8 cellular contexts compared by ENCODE assay signal in the genomic region with DNA sequence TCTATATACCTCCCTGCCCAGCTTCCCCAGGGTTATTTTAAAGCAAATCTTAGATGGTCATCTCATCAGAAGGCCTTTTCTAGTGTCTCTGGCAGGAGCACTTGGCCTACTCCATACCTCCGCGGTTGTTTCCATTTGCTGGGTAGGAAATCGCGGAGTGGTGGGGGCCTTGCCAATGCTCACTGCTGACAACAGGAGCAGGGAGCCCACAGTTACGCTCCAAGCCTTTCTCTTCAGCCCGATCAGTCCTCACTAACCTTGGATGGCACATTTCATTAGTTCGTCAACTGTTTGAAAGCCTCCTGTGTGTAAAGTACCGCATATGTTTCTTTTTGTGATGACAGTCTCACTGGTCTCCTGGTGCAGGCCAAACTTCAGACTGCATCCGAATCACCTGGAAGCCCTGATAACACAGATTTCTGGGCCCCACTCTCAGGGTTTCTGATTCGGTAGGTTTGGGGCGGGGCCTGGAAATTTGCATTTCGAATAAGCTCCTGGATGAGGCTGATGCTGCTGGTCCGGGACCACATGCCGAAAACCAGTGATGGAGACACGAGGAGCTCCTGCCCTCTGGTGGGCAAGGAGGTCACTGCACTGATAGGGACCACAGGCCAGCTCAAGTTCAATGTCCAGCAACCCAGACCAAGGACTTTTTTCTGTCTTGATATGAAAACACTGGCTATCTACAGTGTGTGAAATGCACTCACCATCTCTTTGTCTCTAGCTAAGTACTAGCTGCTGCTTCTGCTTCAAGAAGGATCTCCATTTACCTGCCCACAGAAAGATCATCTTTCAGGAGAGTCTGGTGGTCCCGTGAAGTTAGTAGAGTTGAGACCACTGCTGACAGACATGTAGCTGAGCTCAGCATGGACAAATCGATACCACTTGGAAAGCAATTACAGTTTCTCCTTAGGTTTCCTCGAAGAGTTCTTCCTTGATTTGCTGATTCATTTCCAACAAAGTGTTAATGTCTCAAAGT. TPM values are rescaled to one million over a fixed set of nuclear protein-coding genes. Genes with fewer than 3 reads are reported as not detected.
DNase-seq lines count a peak whose midpoint lies in the region; ATAC-seq and TF ChIP-seq lines count a peak whose summit lies in the region.

No MANE protein-coding gene starts in this region.

- no peak overlapping the region for H3K4me3 ChIP-seq in SJCRH30
- H3K4me3 ChIP-seq in cardiac muscle cell: no peak overlapping the region

- no peak overlapping the region for H3K27ac ChIP-seq in C4-2B
- no peak overlapping the region for H3K27ac ChIP-seq in SJCRH30
- H3K27ac ChIP-seq in cardiac muscle cell: no peak overlapping the region

- H3K36me3 ChIP-seq in SJCRH30: no peaks in the 10 kb centered on the region
- H3K36me3 ChIP-seq in cardiac muscle cell: no peaks in the 10 kb centered on the region

- H3K27me3 ChIP-seq in SJCRH30 (no peaks in the 10 kb centered on the region), cardiac muscle cell (no peaks in the 10 kb centered on the region)

- intact Hi-C loops in posterior cingulate gyrus (cut with DNase I): no loop called here

- H3K4me1 Mint-ChIP-seq in activated naive CD8-positive, alpha-beta T cell treated with anti-CD3 and anti-CD28 coated beads, Interleukin-2, amount 10 ng/mL, durations not matched to agents 7 days and 5 days: peaks cover 3% of the 10 kb centered on the region

- peaks cover 5% of the 10 kb centered on the region for H3K27me3 Mint-ChIP-seq in activated naive CD8-positive, alpha-beta T cell treated with anti-CD3 and anti-CD28 coated beads, Interleukin-2, amount 10 ng/mL, durations not matched to agents 7 days and 5 days

- peak; percentile 66 to 85 for DNase-seq in SJCRH30
- peak; percentile 50 for DNase-seq in activated naive CD8-positive, alpha-beta T cell treated with anti-CD3 and anti-CD28 coated beads, Interleukin-2, amount 10 ng/mL, durations not matched to agents 7 days and 5 days
- DNase-seq in cardiac muscle cell (ENCODE audit: low read depth in 1 of 2, low spot score in 1 of 2): peak; percentile 74 to 75
- peak; percentile 43 to 97 (median 78) for DNase-seq in posterior cingulate gyrus
- no peak for DNase-seq in GF-D8 (lab: John Stamatoyannopoulos, UW)

- no peak overlapping the region for H3K4me3 Mint-ChIP-seq in activated naive CD8-positive, alpha-beta T cell treated with anti-CD3 and anti-CD28 coated beads, Interleukin-2, amount 10 ng/mL, durations not matched to agents 7 days and 5 days

- TF ChIP-seq CTCF in C4-2B (conservative IDR thresholded peaks at IDR 0.05): peak; percentile 96
- peak; percentile 93 for TF ChIP-seq CTCF in cardiac muscle cell (IDR thresholded peaks at IDR 0.05; ENCODE audit: low read depth, low read length)

- no peak overlapping the region for H3K27ac Mint-ChIP-seq in activated naive CD8-positive, alpha-beta T cell treated with anti-CD3 and anti-CD28 coated beads, Interleukin-2, amount 10 ng/mL, durations not matched to agents 7 days and 5 days

- no peaks in the 10 kb centered on the region for H3K9me3 ChIP-seq in SJCRH30 (replicated peaks)
- H3K9me3 ChIP-seq in cardiac muscle cell (ENCODE audit: low read depth): no peaks in the 10 kb centered on the region

- no peaks in the 10 kb centered on the region for H3K36me3 Mint-ChIP-seq in activated naive CD8-positive, alpha-beta T cell treated with anti-CD3 and anti-CD28 coated beads, Interleukin-2, amount 10 ng/mL, durations not matched to agents 7 days and 5 days

- POLR2A ChIA-PET in activated naive CD8-positive, alpha-beta T cell treated with anti-CD3 and anti-CD28 coated beads, Interleukin-2, amount 10 ng/mL, durations not matched to agents 7 days and 5 days (lab: Charles Lee): no interaction called here

- H3K4me1 ChIP-seq in SJCRH30 (no peaks in the 10 kb centered on the region), cardiac muscle cell (ENCODE audit: low read depth) (no peaks in the 10 kb centered on the region)

- ATAC-seq in GM18873 (IDR thresholded peaks at IDR 0.05; ENCODE audit: low FRiP score, unreplicated experiment) (peak; percentile 60), HG03354 (IDR thresholded peaks at IDR 0.05; ENCODE audit: poor library complexity, severe bottlenecking, unreplicated experiment) (peak; percentile 89)
- peak; percentile 58 for ATAC-seq in activated naive CD8-positive, alpha-beta T cell treated with anti-CD3 and anti-CD28 coated beads, Interleukin-2, amount 10 ng/mL, durations not matched to agents 7 days and 5 days (ENCODE audit: low read depth)

- no peaks in the 10 kb centered on the region for H3K9me3 Mint-ChIP-seq in activated naive CD8-positive, alpha-beta T cell treated with anti-CD3 and anti-CD28 coated beads, Interleukin-2, amount 10 ng/mL, durations not matched to agents 7 days and 5 days

RNA-seq across cellular contexts. Expression of gene LRGUK, which starts 14.0 kb away (rescaled TPM):
- total RNA-seq in SJCRH30 (2014; rRNA removed; shearing (Covaris generic)): 0.04 and 0.25 TPM in 2 replicates
- under 1 TPM; 0.17 to 0.39 TPM for total RNA-seq in activated naive CD8-positive, alpha-beta T cell treated with anti-CD3 and anti-CD28 coated beads, Interleukin-2, amount 10 ng/mL, durations not matched to agents 7 days and 5 days
- total RNA-seq in cardiac muscle cell: 0.21 and 0.36 TPM in 2 replicates
- polyA plus RNA-seq in cardiac muscle cell: 0.10 TPM in 1 of 2 replicates, not detected in the other
